In genomic region chr12:10487328-10487727, GRCh38 we compare ENCODE assay signal across 1 cellular context.
A peak's percentile ranks its signal among the peaks of the same experiment; 100 is the strongest.
TF ChIP-seq lines count a peak whose summit lies in the region.
"Not testable (repeated sequence)": the region's sequence is repeated elsewhere in the genome, so short reads cannot be mapped to it uniquely, and the experiment has no call there.

No MANE protein-coding gene starts in this region.

- CTCF ChIA-PET in HEK293 (lab: Yijun Ruan, JAX), result not testable (repeated sequence)

- H3K4me3 ChIP-seq in HEK293 (ENCODE audit: low read depth, low read length), result not testable (repeated sequence)

- not testable (repeated sequence) for H3K36me3 ChIP-seq in HEK293 (ENCODE audit: control insufficient read depth in 2 of 2, insufficient read depth in 1 of 2, low read length in 2 of 2)

- not testable (repeated sequence) for H3K9me3 ChIP-seq in HEK293 (ENCODE audit: control insufficient read depth, insufficient read depth, low read depth, low read length)

- POLR2A ChIA-PET in HEK293 (lab: Yijun Ruan, JAX), result not testable (repeated sequence)

- not testable (repeated sequence) for H3K4me1 ChIP-seq in HEK293 (ENCODE audit: control insufficient read depth, insufficient read depth, low read length)

- H3K27ac ChIP-seq in HEK293 (ENCODE audit: extremely low read depth, low read depth, low read length), result not testable (repeated sequence)

- TF ChIP-seq CTCF in HEK293 (tag by site-specific recombination; IDR thresholded peaks at IDR 0.05), result not testable (repeated sequence)

TF ChIP-seq in HEK293, 187 proteins besides CTCF, POLR2A, EP300 and RAD21:
- TF ChIP-seq ZNF280D (tag by site-specific recombination; IDR thresholded peaks at IDR 0.05) (peak; percentile 61; the same call in 1 of the 2 replicates), ZNF146 (tag by site-specific recombination; IDR thresholded peaks at IDR 0.05) (peak; percentile 88)
TF ChIP-seq in HEK293: peak in this region for 2; not testable (repeated sequence) for 185.
